Comparison of ENCODE assay signal across 32 cellular contexts in the genomic region with DNA sequence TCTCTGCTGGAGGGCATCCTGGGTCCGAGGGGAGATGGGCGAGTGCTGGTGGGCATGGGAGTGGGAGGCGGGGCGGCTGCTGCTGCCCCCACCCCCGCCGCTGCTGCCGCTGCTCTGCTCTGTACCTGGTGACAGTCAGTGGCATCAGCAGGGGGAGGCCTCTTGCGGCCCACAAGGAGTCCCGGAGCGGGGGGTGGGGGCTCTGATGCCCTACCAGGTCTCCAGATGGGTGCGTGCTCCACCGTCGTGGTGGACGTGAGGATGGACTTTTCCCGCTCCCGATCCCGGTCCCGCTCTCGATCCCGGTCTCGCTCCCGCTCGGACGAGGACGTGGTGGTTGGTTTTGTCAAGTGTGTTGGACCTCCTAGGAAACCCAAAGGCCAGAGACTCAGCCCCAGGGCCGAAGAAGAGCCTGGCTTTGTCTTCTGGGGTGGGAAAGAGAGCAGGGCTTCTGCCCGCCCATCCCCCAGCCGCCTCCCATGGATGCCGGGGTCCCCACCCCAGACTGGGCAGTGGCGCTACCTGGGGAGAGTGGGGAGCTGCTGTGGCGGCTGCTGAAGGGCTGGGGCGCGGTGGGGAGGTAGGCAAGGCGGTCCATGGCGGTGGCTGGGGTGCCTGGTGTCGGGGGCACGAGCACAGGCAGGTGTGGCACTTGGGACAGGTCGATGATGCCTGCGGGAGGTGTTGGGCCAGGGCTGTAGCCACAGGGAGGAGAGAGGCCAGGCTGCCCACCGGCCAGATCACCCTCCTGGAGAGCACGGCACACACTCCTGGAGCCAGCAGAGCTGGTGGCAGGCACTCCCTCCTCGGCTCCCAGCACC. TPM values are rescaled to one million over a fixed set of nuclear protein-coding genes. Genes with fewer than 3 reads are reported as not detected.
"Had no signal": no experiment of that assay in that cellular context is flagged by ENCODE, and none has a peak within 500 bp of the region (broad histone marks: within the 10 kb centered on the region; RNA-seq: fewer than 3 reads in every experiment).

No MANE protein-coding gene starts in this region.

- H3K4me1 Mint-ChIP-seq: brain, mesothelial cell of epicardium had no signal

- H3K4me3 ChIP-seq: esophagus squamous epithelium, psoas muscle, smooth muscle cell, testis, transverse colon had no signal

- H3K4me2 ChIP-seq: smooth muscle cell had no signal

- H3K4me3 Mint-ChIP-seq: activated CD4-positive, alpha-beta T cell treated with anti-CD3 and anti-CD28 coated beads, Interleukin-2, amount 10 ng/mL, durations not matched to agents 24 days and 14 days; activated CD8-positive, alpha-beta T cell treated with anti-CD3 and anti-CD28 coated beads for 36 hours; activated T-cell treated with anti-CD3 and anti-CD28 coated beads, Interleukin-2, amount 50 U/mL, for 4 hours; brain; dendritic cell treated with granulocyte-macrophage colony-stimulating factor and Interleukin-4, amounts not matched to agents 40 ng/mL and 50 ng/mL, for 4 days; mesothelial cell of epicardium; naive thymus-derived CD4-positive, alpha-beta T cell; T-helper 1 cell treated with Interleukin-12 subunit alpha and Interleukin-12 subunit beta and Interleukin-4 antibody, amounts not matched to agents 30 μg/mL and 1 μg/mL, for 36 hours had no signal

- H3K27me3 ChIP-seq: esophagus squamous epithelium, testis, transverse colon had no signal

- H3K79me2 ChIP-seq: parathyroid adenoma had no signal

- H3K4me1 ChIP-seq: esophagus squamous epithelium, parathyroid adenoma, psoas muscle, testis, transverse colon had no signal

- H3K9me3 ChIP-seq: esophagus squamous epithelium, psoas muscle, testis, transverse colon had no signal

- H3K27ac Mint-ChIP-seq: activated CD8-positive, alpha-beta T cell treated with anti-CD3 and anti-CD28 coated beads for 36 hours; activated T-helper 2 cell treated with anti-CD3 and anti-CD28 coated beads, Interferon-gamma antibody, Interleukin-2, Interleukin-4, amounts not matched to agents 10 μg/mL and 5 μg/mL and 100 μg/mL, durations not matched to agents 14 hours and 24 hours and 36 hours; dendritic cell treated with granulocyte-macrophage colony-stimulating factor and Interleukin-4, amounts not matched to agents 40 ng/mL and 50 ng/mL, for 4 days; mesothelial cell of epicardium; T-helper 1 cell treated with Interleukin-12 subunit alpha and Interleukin-12 subunit beta and Interleukin-4 antibody, amounts not matched to agents 30 μg/mL and 1 μg/mL, for 36 hours had no signal

- H3K9me3 Mint-ChIP-seq: activated CD4-positive, alpha-beta T cell treated with anti-CD3 and anti-CD28 coated beads, Interleukin-2, amount 10 ng/mL, durations not matched to agents 24 days and 14 days; activated CD8-positive, alpha-beta T cell treated with anti-CD3 and anti-CD28 coated beads for 36 hours; activated naive CD4-positive, alpha-beta T cell treated with anti-CD3 and anti-CD28 coated beads, Interleukin-2, amount 50 U/mL, for 72 hours; activated T-cell treated with anti-CD3 and anti-CD28 coated beads, Interleukin-2, amount 50 U/mL, for 4 hours; activated T-helper 2 cell treated with anti-CD3 and anti-CD28 coated beads, Interferon-gamma antibody, Interleukin-2, Interleukin-4, amounts not matched to agents 10 μg/mL and 5 μg/mL and 100 μg/mL, durations not matched to agents 14 hours and 24 hours and 36 hours; brain; dendritic cell treated with granulocyte-macrophage colony-stimulating factor and Interleukin-4, amounts not matched to agents 40 ng/mL and 50 ng/mL, for 4 days; mesothelial cell of epicardium; T-helper 1 cell treated with Interleukin-12 subunit alpha and Interleukin-12 subunit beta and Interleukin-4 antibody, amounts not matched to agents 30 μg/mL and 1 μg/mL, for 36 hours had no signal

- ATAC-seq: activated CD8-positive, alpha-beta T cell treated with anti-CD3 and anti-CD28 coated beads for 36 hours; activated naive CD4-positive, alpha-beta T cell treated with anti-CD3 and anti-CD28 coated beads, Interleukin-2, amount 50 U/mL, for 72 hours; activated T-cell treated with anti-CD3 and anti-CD28 coated beads, Interleukin-2, amount 50 U/mL, for 4 hours; left ventricle myocardium superior; naive thymus-derived CD4-positive, alpha-beta T cell; psoas muscle had no signal

- DNase-seq: activated CD4-positive, alpha-beta T cell treated with anti-CD3 and anti-CD28 coated beads, Interleukin-2, amount 10 ng/mL, durations not matched to agents 24 days and 14 days; activated CD4-positive, CD25-positive, alpha-beta regulatory T cell treated with anti-CD3 and anti-CD28 coated beads, Interleukin-2, amount 50 U/mL, for 72 hours; activated CD8-positive, alpha-beta T cell treated with anti-CD3 and anti-CD28 coated beads for 36 hours; activated naive CD4-positive, alpha-beta T cell; activated T-cell treated with anti-CD3 and anti-CD28 coated beads, Interleukin-2, amount 50 U/mL, for 4 hours; aorta; effector CD4-positive, alpha-beta T cell; esophagus squamous epithelium; foreskin melanocyte; left ventricle myocardium superior; naive thymus-derived CD4-positive, alpha-beta T cell; occipital lobe; psoas muscle; stimulated activated CD4-positive, alpha-beta T cell treated with anti-CD3 and anti-CD28 coated beads, Interleukin-1b, Interleukin-23, amount 100 ng/mL, for 48 hours; stimulated activated CD4-positive, alpha-beta T cell treated with anti-CD3 and anti-CD28 coated beads, Interleukin-4, amount 100 ng/mL, for 4 hours; stimulated activated CD8-positive, alpha-beta memory T cell treated with anti-CD3 and anti-CD28 coated beads, Interleukin-4, amount 100 ng/mL, for 48 hours; stimulated activated naive CD4-positive, alpha-beta T cell; SW 1271; T1000; testis; transverse colon had no signal

- H3K27ac ChIP-seq: epithelial cell of prostate, esophagus squamous epithelium, parathyroid adenoma, psoas muscle, testis, transverse colon had no signal

- H3K9ac ChIP-seq: parathyroid adenoma had no signal

- FAIRE-seq: islet of Langerhans had no signal

- H2AFZ ChIP-seq: parathyroid adenoma had no signal

- H3K27me3 Mint-ChIP-seq: activated CD4-positive, alpha-beta T cell treated with anti-CD3 and anti-CD28 coated beads, Interleukin-2, amount 10 ng/mL, durations not matched to agents 24 days and 14 days; activated CD8-positive, alpha-beta T cell treated with anti-CD3 and anti-CD28 coated beads for 36 hours; dendritic cell treated with granulocyte-macrophage colony-stimulating factor and Interleukin-4, amounts not matched to agents 40 ng/mL and 50 ng/mL, for 4 days; naive thymus-derived CD4-positive, alpha-beta T cell had no signal

RNA-seq across cellular contexts. Expression of a gene that starts 45.4 kb away (rescaled TPM):
- total RNA-seq: activated CD4-positive, alpha-beta T cell treated with anti-CD3 and anti-CD28 coated beads, Interleukin-2, amount 10 ng/mL, durations not matched to agents 24 days and 14 days; activated CD8-positive, alpha-beta T cell treated with anti-CD3 and anti-CD28 coated beads for 36 hours; activated T-cell treated with anti-CD3 and anti-CD28 coated beads, Interleukin-2, amount 50 U/mL, for 4 hours; activated T-helper 2 cell treated with anti-CD3 and anti-CD28 coated beads, Interferon-gamma antibody, Interleukin-2, Interleukin-4, amounts not matched to agents 10 μg/mL and 5 μg/mL and 100 μg/mL, durations not matched to agents 14 hours and 24 hours and 36 hours; cardiac septum; naive thymus-derived CD4-positive, alpha-beta T cell had no signal
